16 cellular contexts compared by ENCODE assay signal in the genomic region with DNA sequence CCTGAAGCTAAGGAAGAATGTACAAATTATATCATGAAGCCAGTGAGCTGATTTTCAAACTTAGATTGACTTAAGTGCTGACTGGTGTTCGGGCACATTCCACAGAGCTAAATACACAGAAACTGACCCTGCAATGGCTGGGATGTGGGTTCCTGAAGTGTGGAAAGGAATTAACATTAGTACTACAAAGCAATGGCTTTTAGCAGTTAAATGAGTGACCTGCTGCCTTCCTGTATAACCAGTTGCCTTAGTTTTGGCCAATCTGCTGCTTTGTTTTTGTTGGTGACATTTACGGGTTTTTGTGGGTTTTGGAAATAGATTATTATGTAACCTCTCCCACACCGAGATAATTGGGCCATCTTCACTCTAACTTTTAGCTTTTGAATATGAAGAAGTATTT. TPM values are rescaled to one million over a fixed set of nuclear protein-coding genes. Genes with fewer than 3 reads are reported as not detected.
DNase-seq lines count a peak whose midpoint lies in the region; ATAC-seq and TF ChIP-seq lines count a peak whose summit lies in the region.
"Had no signal": no experiment of that assay in that cellular context is flagged by ENCODE, and none has a peak within 500 bp of the region (broad histone marks: within the 10 kb centered on the region; RNA-seq: fewer than 3 reads in every experiment).

No MANE protein-coding gene starts in this region.

- POLR2A ChIA-PET in activated CD8-positive, alpha-beta T cell treated with anti-CD3 and anti-CD28 coated beads for 36 hours (lab: Charles Lee): interaction anchor here (4.8 kb wide), 1 partner anchor 136 kb away, joined by 32 read pairs; a partner anchor contains a TSS
- POLR2A ChIA-PET in activated CD8-positive, alpha-beta T cell treated with anti-CD3 and anti-CD28 coated beads, Interleukin-2, amount 10 ng/mL, durations not matched to agents 7 days and 5 days (lab: Charles Lee): interaction anchor here (1.8 kb wide), 1 partner anchor 37 kb away, joined by 6 read pairs; a partner anchor contains a TSS
- POLR2A ChIA-PET in activated CD4-positive, alpha-beta memory T cell treated with anti-CD3 and anti-CD28 coated beads for 36 hours (lab: Charles Lee): no interaction called here

- H3K36me3 Mint-ChIP-seq in activated CD8-positive, alpha-beta T cell treated with anti-CD3 and anti-CD28 coated beads for 36 hours (ENCODE audit: low read depth): no peaks in the 10 kb centered on the region
- no peaks in the 10 kb centered on the region for H3K36me3 Mint-ChIP-seq in activated CD8-positive, alpha-beta T cell treated with anti-CD3 and anti-CD28 coated beads, Interleukin-2, amount 10 ng/mL, durations not matched to agents 7 days and 5 days (ENCODE audit: low read depth)
- no peaks in the 10 kb centered on the region for H3K36me3 Mint-ChIP-seq in activated CD4-positive, alpha-beta memory T cell treated with anti-CD3 and anti-CD28 coated beads for 36 hours

- H3K9me3 ChIP-seq in skeletal muscle satellite cell (replicated peaks; ENCODE audit: low read length) (no peaks in the 10 kb centered on the region), mucosa of descending colon (no peaks in the 10 kb centered on the region)

- H3K27ac ChIP-seq in caudate nucleus (ENCODE audit: low read depth, low read length): peak overlapping the region; percentile 65
- H3K27ac ChIP-seq: WERI-Rb-1 had no signal

- H3K4me1 Mint-ChIP-seq in activated CD8-positive, alpha-beta T cell treated with anti-CD3 and anti-CD28 coated beads for 36 hours (ENCODE audit: low read depth): peaks cover 25% of the 10 kb centered on the region
- peaks cover 28% of the 10 kb centered on the region for H3K4me1 Mint-ChIP-seq in activated CD8-positive, alpha-beta T cell treated with anti-CD3 and anti-CD28 coated beads, Interleukin-2, amount 10 ng/mL, durations not matched to agents 7 days and 5 days (ENCODE audit: low read depth)
- H3K4me1 Mint-ChIP-seq in activated CD4-positive, alpha-beta memory T cell treated with anti-CD3 and anti-CD28 coated beads for 36 hours (ENCODE audit: low read depth): peaks cover 40% of the 10 kb centered on the region

- H3K27ac Mint-ChIP-seq in activated CD8-positive, alpha-beta T cell treated with anti-CD3 and anti-CD28 coated beads for 36 hours: peak overlapping the region; percentile 42
- H3K27ac Mint-ChIP-seq in activated CD8-positive, alpha-beta T cell treated with anti-CD3 and anti-CD28 coated beads, Interleukin-2, amount 10 ng/mL, durations not matched to agents 7 days and 5 days: no peak overlapping the region
- no peak overlapping the region for H3K27ac Mint-ChIP-seq in activated CD4-positive, alpha-beta memory T cell treated with anti-CD3 and anti-CD28 coated beads for 36 hours
- H3K27ac Mint-ChIP-seq: endodermal cell, nephron progenitor cell had no signal

- no peak overlapping the region for H3K4me3 ChIP-seq in skeletal muscle satellite cell (ENCODE audit: low read length)
- no peak overlapping the region for H3K4me3 ChIP-seq in mucosa of descending colon
- H3K4me3 ChIP-seq: skin epidermis had no signal

- no peaks in the 10 kb centered on the region for H3K9me3 Mint-ChIP-seq in activated CD8-positive, alpha-beta T cell treated with anti-CD3 and anti-CD28 coated beads for 36 hours
- no peaks in the 10 kb centered on the region for H3K9me3 Mint-ChIP-seq in activated CD8-positive, alpha-beta T cell treated with anti-CD3 and anti-CD28 coated beads, Interleukin-2, amount 10 ng/mL, durations not matched to agents 7 days and 5 days (ENCODE audit: insufficient read depth)
- H3K9me3 Mint-ChIP-seq in activated CD4-positive, alpha-beta memory T cell treated with anti-CD3 and anti-CD28 coated beads for 36 hours: no peaks in the 10 kb centered on the region
- H3K9me3 Mint-ChIP-seq: endodermal cell, nephron progenitor cell had no signal

- no peak overlapping the region for H3K4me3 Mint-ChIP-seq in activated CD8-positive, alpha-beta T cell treated with anti-CD3 and anti-CD28 coated beads for 36 hours
- H3K4me3 Mint-ChIP-seq in activated CD8-positive, alpha-beta T cell treated with anti-CD3 and anti-CD28 coated beads, Interleukin-2, amount 10 ng/mL, durations not matched to agents 7 days and 5 days: no peak overlapping the region
- no peak overlapping the region for H3K4me3 Mint-ChIP-seq in activated CD4-positive, alpha-beta memory T cell treated with anti-CD3 and anti-CD28 coated beads for 36 hours
- H3K4me3 Mint-ChIP-seq: endodermal cell had no signal

- peaks cover 38% of the 10 kb centered on the region for H3K4me1 ChIP-seq in skeletal muscle satellite cell (ENCODE audit: control insufficient read depth, insufficient read depth, low read length)
- H3K4me1 ChIP-seq in mucosa of descending colon (ENCODE audit: low read depth): peaks cover 5% of the 10 kb centered on the region

- H3K9ac ChIP-seq in skeletal muscle satellite cell (ENCODE audit: low read depth, low read length): no peak overlapping the region

- H3K27me3 ChIP-seq in skeletal muscle satellite cell (ENCODE audit: control insufficient read depth, insufficient read depth, low read length): peaks cover 8% of the 10 kb centered on the region

- DNase-seq in activated CD8-positive, alpha-beta T cell treated with anti-CD3 and anti-CD28 coated beads for 36 hours: no peak
- DNase-seq in activated CD8-positive, alpha-beta T cell treated with anti-CD3 and anti-CD28 coated beads, Interleukin-2, amount 10 ng/mL, durations not matched to agents 7 days and 5 days: no peak
- DNase-seq in OCI-M1 (lab: John Stamatoyannopoulos, UW) (peak; percentile 46), caudate nucleus (lab: John Stamatoyannopoulos, UW) (peak in 4 of 61 donors; percentile 4 to 28 (median 17)), mucosa of descending colon (no peak)
- no peak for DNase-seq in activated CD4-positive, alpha-beta memory T cell treated with anti-CD3 and anti-CD28 coated beads for 36 hours
- DNase-seq: anterior cingulate cortex, endodermal cell, glutamatergic neuron, left cardiac atrium, nephron progenitor cell, Right ventricle myocardium superior, WERI-Rb-1 had no signal

- no peaks in the 10 kb centered on the region for H3K36me3 ChIP-seq in skeletal muscle satellite cell (ENCODE audit: insufficient read depth, low read length)
- no peaks in the 10 kb centered on the region for H3K36me3 ChIP-seq in mucosa of descending colon (ENCODE audit: low read depth)
- H3K36me3 ChIP-seq: WERI-Rb-1 had no signal

- CTCF ChIA-PET in activated CD8-positive, alpha-beta T cell treated with anti-CD3 and anti-CD28 coated beads for 36 hours (lab: Charles Lee): interaction anchor here (1.6 kb wide), 1 partner anchor 16 kb away, joined by 4 read pairs; no protein-coding TSS in a partner anchor
- CTCF ChIA-PET in activated CD8-positive, alpha-beta T cell treated with anti-CD3 and anti-CD28 coated beads, Interleukin-2, amount 10 ng/mL, durations not matched to agents 7 days and 5 days (lab: Charles Lee): interaction anchor here (1.1 kb wide), 1 partner anchor 135 kb away, joined by 3 read pairs; no protein-coding TSS in a partner anchor
- CTCF ChIA-PET in activated CD4-positive, alpha-beta memory T cell treated with anti-CD3 and anti-CD28 coated beads for 36 hours (lab: Charles Lee): interaction anchor here (0.9 to 2.0 kb wide), 2 partner anchors 14 to 121 kb away, joined by 3 to 10 read pairs; no protein-coding TSS in a partner anchor

- H3K27me3 Mint-ChIP-seq in activated CD8-positive, alpha-beta T cell treated with anti-CD3 and anti-CD28 coated beads for 36 hours: no peaks in the 10 kb centered on the region
- H3K27me3 Mint-ChIP-seq in activated CD8-positive, alpha-beta T cell treated with anti-CD3 and anti-CD28 coated beads, Interleukin-2, amount 10 ng/mL, durations not matched to agents 7 days and 5 days (ENCODE audit: low read depth): no peaks in the 10 kb centered on the region
- no peaks in the 10 kb centered on the region for H3K27me3 Mint-ChIP-seq in activated CD4-positive, alpha-beta memory T cell treated with anti-CD3 and anti-CD28 coated beads for 36 hours

- H3K4me2 ChIP-seq in skeletal muscle satellite cell (ENCODE audit: low read length): peak overlapping the region; percentile 26

- no peak for ATAC-seq in activated CD8-positive, alpha-beta T cell treated with anti-CD3 and anti-CD28 coated beads for 36 hours
- ATAC-seq in activated CD8-positive, alpha-beta T cell treated with anti-CD3 and anti-CD28 coated beads, Interleukin-2, amount 10 ng/mL, durations not matched to agents 7 days and 5 days: no peak
- ATAC-seq in HG03442 (IDR thresholded peaks at IDR 0.05; ENCODE audit: unreplicated experiment) (no peak), mucosa of descending colon (no peak)
- ATAC-seq: left cardiac atrium had no signal

- intact Hi-C loops in activated CD8-positive, alpha-beta T cell treated with anti-CD3 and anti-CD28 coated beads for 36 hours (cut with micrococcal nuclease): no loop called here
- intact Hi-C loops in activated CD4-positive, alpha-beta memory T cell treated with anti-CD3 and anti-CD28 coated beads for 36 hours (cut with micrococcal nuclease): loop anchor here (5.0 to 10.0 kb wide), 2 partner anchors 240 to 403 kb away; a partner anchor contains a TSS
- intact Hi-C loops in mucosa of descending colon (cut with DNase I, micrococcal nuclease): loop anchor here in 1 of 2 donors (10.0 kb wide), 1 partner anchor 183 kb away; no protein-coding TSS in a partner anchor

- TF ChIP-seq CTCF in activated CD8-positive, alpha-beta T cell treated with anti-CD3 and anti-CD28 coated beads for 36 hours (IDR thresholded peaks at IDR 0.05): no peak
- no peak for TF ChIP-seq CTCF in mucosa of descending colon (IDR thresholded peaks at IDR 0.05)

RNA-seq across cellular contexts. Expression of a gene that starts 2.4 kb away (rescaled TPM):
- 10 to 100 TPM; 63.0 to 64.5 TPM for total RNA-seq in activated CD8-positive, alpha-beta T cell treated with anti-CD3 and anti-CD28 coated beads for 36 hours
- total RNA-seq in activated CD8-positive, alpha-beta T cell treated with anti-CD3 and anti-CD28 coated beads, Interleukin-2, amount 10 ng/mL, durations not matched to agents 7 days and 5 days: 10 to 100 TPM; 47.4 to 50.3 TPM
- total RNA-seq in skeletal muscle satellite cell (2012; rRNA removed): 92.8 and 94.0 TPM in 2 replicates
- 10 to 100 TPM; 50.1 to 51.3 TPM for total RNA-seq in activated CD4-positive, alpha-beta memory T cell treated with anti-CD3 and anti-CD28 coated beads for 36 hours
- 10 to 100 TPM; 35.4 to 41.7 (median 37.6) TPM for total RNA-seq in mucosa of descending colon

RNA-seq across cellular contexts. Expression of a gene that starts 37.5 kb away (rescaled TPM):
- 10 to 100 TPM; 38.1 to 38.8 TPM for total RNA-seq in activated CD8-positive, alpha-beta T cell treated with anti-CD3 and anti-CD28 coated beads for 36 hours
- total RNA-seq in activated CD8-positive, alpha-beta T cell treated with anti-CD3 and anti-CD28 coated beads, Interleukin-2, amount 10 ng/mL, durations not matched to agents 7 days and 5 days: 10 to 100 TPM; 29.7 TPM
- 1.3 and 2.0 TPM in 2 replicates for total RNA-seq in skeletal muscle satellite cell (2012; rRNA removed)
- total RNA-seq in activated CD4-positive, alpha-beta memory T cell treated with anti-CD3 and anti-CD28 coated beads for 36 hours: 10 to 100 TPM; 36.3 to 39.6 TPM
- total RNA-seq in mucosa of descending colon: 10 to 100 TPM; 33.8 to 52.8 (median 43.5) TPM

RNA-seq across cellular contexts. Expression of a gene that starts 38.3 kb away (rescaled TPM):
- under 1 TPM in 1 of 2 experiments, not detected in 1; 0.36 TPM for total RNA-seq in activated CD8-positive, alpha-beta T cell treated with anti-CD3 and anti-CD28 coated beads for 36 hours
- not detected for total RNA-seq in activated CD8-positive, alpha-beta T cell treated with anti-CD3 and anti-CD28 coated beads, Interleukin-2, amount 10 ng/mL, durations not matched to agents 7 days and 5 days
- total RNA-seq in skeletal muscle satellite cell (2012; rRNA removed): not detected in 2 replicates
- total RNA-seq in activated CD4-positive, alpha-beta memory T cell treated with anti-CD3 and anti-CD28 coated beads for 36 hours: not detected
- total RNA-seq in mucosa of descending colon: 1 to 10 TPM in 2 of 3 donors, under 1 TPM in 1; 0.67 to 6.2 (median 2.4) TPM
- total RNA-seq: left cardiac atrium, Right ventricle myocardium superior had no signal
